In the genomic region with DNA sequence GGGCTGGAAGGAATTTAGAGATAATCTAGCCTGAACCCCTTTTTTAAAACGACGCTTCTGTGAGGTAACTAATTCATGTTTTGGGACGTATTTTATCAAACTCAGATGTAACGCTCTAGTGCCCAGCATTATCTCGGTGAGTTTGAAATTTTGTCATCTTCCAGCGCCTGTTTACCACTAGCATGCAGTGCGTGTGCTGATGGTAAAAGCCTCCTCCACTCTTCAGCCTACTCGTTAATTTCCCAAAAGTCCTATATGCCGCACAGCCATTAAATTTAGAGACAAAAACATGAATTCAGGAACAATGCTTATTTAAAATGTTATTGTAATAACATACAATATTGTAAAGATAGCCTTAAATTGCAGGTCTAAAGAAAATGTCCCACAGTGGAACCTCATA, we compare ENCODE assay signal across 2 cellular contexts.
TF ChIP-seq lines count a peak whose summit lies in the region.

No MANE protein-coding gene starts in this region.

TF ChIP-seq in HCT116, 20 proteins besides CTCF, POLR2A, EP300 and RAD21:
- TF ChIP-seq, protein P1, sequence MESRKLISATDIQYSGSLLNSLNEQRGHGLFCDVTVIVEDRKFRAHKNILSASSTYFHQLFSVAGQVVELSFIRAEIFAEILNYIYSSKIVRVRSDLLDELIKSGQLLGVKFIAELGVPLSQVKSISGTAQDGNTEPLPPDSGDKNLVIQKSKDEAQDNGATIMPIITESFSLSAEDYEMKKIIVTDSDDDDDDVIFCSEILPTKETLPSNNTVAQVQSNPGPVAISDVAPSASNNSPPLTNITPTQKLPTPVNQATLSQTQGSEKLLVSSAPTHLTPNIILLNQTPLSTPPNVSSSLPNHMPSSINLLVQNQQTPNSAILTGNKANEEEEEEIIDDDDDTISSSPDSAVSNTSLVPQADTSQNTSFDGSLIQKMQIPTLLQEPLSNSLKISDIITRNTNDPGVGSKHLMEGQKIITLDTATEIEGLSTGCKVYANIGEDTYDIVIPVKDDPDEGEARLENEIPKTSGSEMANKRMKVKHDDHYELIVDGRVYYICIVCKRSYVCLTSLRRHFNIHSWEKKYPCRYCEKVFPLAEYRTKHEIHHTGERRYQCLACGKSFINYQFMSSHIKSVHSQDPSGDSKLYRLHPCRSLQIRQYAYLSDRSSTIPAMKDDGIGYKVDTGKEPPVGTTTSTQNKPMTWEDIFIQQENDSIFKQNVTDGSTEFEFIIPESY (IDR thresholded peaks at IDR 0.05; ENCODE audit: extremely low read depth, insufficient replicate concordance, low read length), result no peak
- TF ChIP-seq ELF1 (IDR thresholded peaks at IDR 0.05; ENCODE audit: borderline replicate concordance, low read depth) (no peak), YY1 (IDR thresholded peaks at IDR 0.05; ENCODE audit: extremely low read depth, insufficient replicate concordance, low read depth, low read length) (no peak), CBX3 (IDR thresholded peaks at IDR 0.05; ENCODE audit: low read depth) (no peak)

TF ChIP-seq in GM12878, 131 proteins besides CTCF, POLR2A, EP300 and RAD21 (continued from another document):
- TF ChIP-seq, protein P2, sequence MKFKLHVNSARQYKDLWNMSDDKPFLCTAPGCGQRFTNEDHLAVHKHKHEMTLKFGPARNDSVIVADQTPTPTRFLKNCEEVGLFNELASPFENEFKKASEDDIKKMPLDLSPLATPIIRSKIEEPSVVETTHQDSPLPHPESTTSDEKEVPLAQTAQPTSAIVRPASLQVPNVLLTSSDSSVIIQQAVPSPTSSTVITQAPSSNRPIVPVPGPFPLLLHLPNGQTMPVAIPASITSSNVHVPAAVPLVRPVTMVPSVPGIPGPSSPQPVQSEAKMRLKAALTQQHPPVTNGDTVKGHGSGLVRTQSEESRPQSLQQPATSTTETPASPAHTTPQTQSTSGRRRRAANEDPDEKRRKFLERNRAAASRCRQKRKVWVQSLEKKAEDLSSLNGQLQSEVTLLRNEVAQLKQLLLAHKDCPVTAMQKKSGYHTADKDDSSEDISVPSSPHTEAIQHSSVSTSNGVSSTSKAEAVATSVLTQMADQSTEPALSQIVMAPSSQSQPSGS (IDR thresholded peaks at IDR 0.05; ENCODE audit: low read length), result 0 out of 2 replicates have a peak, but pooled peaks have one; percentile 5
- TF ChIP-seq SIX5 (IDR thresholded peaks at IDR 0.05; ENCODE audit: low read depth, low read length, severe bottlenecking), result no peak
- peak; percentile 65; the same call in 1 of the 2 replicates for TF ChIP-seq CREB1 (IDR thresholded peaks at IDR 0.05; ENCODE audit: low read depth)
- TF ChIP-seq RB1 (IDR thresholded peaks at IDR 0.05; ENCODE audit: borderline replicate concordance), result no peak
